In genomic region chr10:34815174-34816066, GRCh38 we compare ENCODE assay signal across 2 cellular contexts.
TF ChIP-seq lines count a peak whose summit lies in the region.

Gene PARD3, minus strand, starts transcription at chr10:34815296. Its CDS starts 301 bp downstream, at chr10:34814995.

TF ChIP-seq in HCT116, 20 proteins besides CTCF, POLR2A, EP300 and RAD21 (continued from another document):
- TF ChIP-seq MAX (IDR thresholded peaks at IDR 0.05), result peak; percentile 47; the same call in 1 of the 2 replicates
- peak; percentile 63; the same call in 1 of the 2 replicates for TF ChIP-seq POLR2AphosphoS5 (IDR thresholded peaks at IDR 0.05; ENCODE audit: low read depth, low read length)

TF ChIP-seq in GM12878, 131 proteins besides CTCF, POLR2A, EP300 and RAD21 (continued from another document):
- TF ChIP-seq ATF2 (IDR thresholded peaks at IDR 0.05; ENCODE audit: low read length) (no peak), HDAC6 (IDR thresholded peaks at IDR 0.05; ENCODE audit: unreplicated experiment) (no peak), SMARCA5 (IDR thresholded peaks at IDR 0.05) (0 out of 2 replicates have a peak, but pooled peaks have one; percentile 22), MXI1 (IDR thresholded peaks at IDR 0.05; ENCODE audit: low read depth, low read length) (peak; percentile 42; the same call in 1 of the 2 replicates), PBX3 (IDR thresholded peaks at IDR 0.05; ENCODE audit: insufficient replicate concordance, low read depth, low read length) (no peak), TCF3 (IDR thresholded peaks at IDR 0.05; ENCODE audit: borderline replicate concordance, insufficient read depth, low read depth, low read length) (0 out of 2 replicates have a peak, but pooled peaks have one; percentile 31), CREB1 (IDR thresholded peaks at IDR 0.05; ENCODE audit: low read depth) (no peak), BCL11A (IDR thresholded peaks at IDR 0.05; ENCODE audit: low read depth, low read length) (no peak), GATAD2B (conservative IDR thresholded peaks at IDR 0.05; ENCODE audit: low read depth) (no peak)
